ENCODE assay signal across 26 cellular contexts in the genomic region with DNA sequence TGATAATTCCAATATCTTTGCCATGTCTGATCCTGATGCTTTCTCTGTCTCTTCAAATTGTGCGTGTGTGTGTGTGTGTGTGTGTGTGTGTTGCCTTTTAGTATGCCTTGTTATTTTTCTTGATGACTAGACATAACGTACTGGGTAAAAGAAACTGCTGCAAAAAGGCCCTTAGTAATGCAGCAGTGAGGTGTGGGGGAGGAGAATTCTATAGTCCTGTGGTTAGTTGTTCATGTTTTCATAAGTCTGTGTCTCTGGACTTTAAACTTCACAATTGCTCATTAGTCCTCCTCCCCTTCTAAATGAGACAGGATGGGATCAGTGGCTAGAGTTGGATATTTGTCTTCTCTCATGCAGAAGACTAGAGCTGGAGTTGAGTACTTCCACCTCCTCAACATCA.
"Had no signal": no experiment of that assay in that cellular context is flagged by ENCODE, and none has a peak within 500 bp of the region (broad histone marks: within the 10 kb centered on the region; RNA-seq: fewer than 3 reads in every experiment).

No MANE protein-coding gene starts in this region.

- H3K4me3 Mint-ChIP-seq: memory B cell; naive thymus-derived CD8-positive, alpha-beta T cell; nephron; neural crest cell; stimulated activated memory B cell treated with anti-CD40 and anti-IgM and Interleukin-4, amounts not matched to agents 10 μg/mL and 1 μg/mL and 100 μg/mL, for 72 hours; stimulated activated naive CD8-positive, alpha-beta T cell treated with anti-CD3 and anti-CD28 coated beads, Interleukin-15, amount 100 ng/mL, for 72 hours; type B pancreatic cell had no signal

- ATAC-seq: left colon; naive thymus-derived CD8-positive, alpha-beta T cell; pancreas; right cardiac atrium; stimulated activated memory B cell treated with anti-CD40 and anti-IgM and Interleukin-4, amounts not matched to agents 10 μg/mL and 1 μg/mL and 100 μg/mL, for 72 hours; stimulated activated naive CD8-positive, alpha-beta T cell treated with anti-CD3 and anti-CD28 coated beads, Interleukin-15, amount 100 ng/mL, for 72 hours had no signal

- H3K27ac ChIP-seq: left ventricle myocardium inferior, pancreas, prostate gland, sigmoid colon, spleen, tibial nerve, uterus had no signal

- H3K36me3 Mint-ChIP-seq: memory B cell; naive thymus-derived CD8-positive, alpha-beta T cell; stimulated activated memory B cell treated with anti-CD40 and anti-IgM and Interleukin-4, amounts not matched to agents 10 μg/mL and 1 μg/mL and 100 μg/mL, for 72 hours; type B pancreatic cell had no signal

- H3K4me1 Mint-ChIP-seq: memory B cell; naive thymus-derived CD8-positive, alpha-beta T cell; nephron; neural crest cell; stimulated activated memory B cell treated with anti-CD40 and anti-IgM and Interleukin-4, amounts not matched to agents 10 μg/mL and 1 μg/mL and 100 μg/mL, for 72 hours; stimulated activated naive CD8-positive, alpha-beta T cell treated with anti-CD3 and anti-CD28 coated beads, Interleukin-15, amount 100 ng/mL, for 72 hours had no signal

- H3K4me1 ChIP-seq: left ventricle myocardium inferior, pancreas, prostate gland, sigmoid colon, spleen, tibial nerve, uterus had no signal

- H3K9me3 ChIP-seq: pancreas, prostate gland, sigmoid colon, uterus had no signal

- H3K9me3 Mint-ChIP-seq: type B pancreatic cell had no signal

- H3K27ac Mint-ChIP-seq: memory B cell; naive thymus-derived CD8-positive, alpha-beta T cell; nephron; stimulated activated memory B cell treated with anti-CD40 and anti-IgM and Interleukin-4, amounts not matched to agents 10 μg/mL and 1 μg/mL and 100 μg/mL, for 72 hours; stimulated activated naive CD8-positive, alpha-beta T cell treated with anti-CD3 and anti-CD28 coated beads, Interleukin-15, amount 100 ng/mL, for 72 hours; type B pancreatic cell had no signal

- H3K4me3 ChIP-seq: left ventricle myocardium inferior, lung, pancreas, prostate gland, sigmoid colon, spleen, tibial nerve, uterus had no signal

- H3K27me3 ChIP-seq: pancreas, uterus had no signal

- H3K36me3 ChIP-seq: left ventricle myocardium inferior, pancreas, prostate gland, sigmoid colon, spleen, tibial nerve, uterus had no signal

- DNase-seq: hippocampal formation; kidney; left colon; left ventricle myocardium inferior; naive thymus-derived CD8-positive, alpha-beta T cell; nucleus accumbens; pancreas; posterior cingulate gyrus; retina; right cardiac atrium; sigmoid colon; small intestine; spleen; stimulated activated CD4-positive, alpha-beta T cell treated with anti-CD3 and anti-CD28 coated beads, Interleukin-4, amount 100 ng/mL, for 24 hours; stimulated activated naive CD4-positive, alpha-beta T cell treated with Interleukin-2 at 50 U/mL for 16 hours; stimulated activated naive CD8-positive, alpha-beta T cell treated with anti-CD3 and anti-CD28 coated beads, Interleukin-15, amount 100 ng/mL, for 72 hours; substantia nigra; uterus had no signal
